ENCODE assay signal across 7 cellular contexts in the genomic region with DNA sequence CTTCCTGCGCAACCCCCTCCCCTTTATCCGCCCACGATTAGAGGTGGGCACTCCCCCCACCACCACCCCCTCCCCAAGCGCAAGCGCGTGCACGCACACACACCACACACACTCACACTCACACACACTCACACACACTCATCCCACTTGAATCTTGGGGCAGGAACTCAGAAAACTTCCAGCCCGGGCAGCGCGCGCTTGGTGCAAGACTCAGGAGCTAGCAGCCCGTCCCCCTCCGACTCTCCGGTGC. TPM values are rescaled to one million over a fixed set of nuclear protein-coding genes. Genes with fewer than 3 reads are reported as not detected.
A peak's percentile ranks its signal among the peaks of the same experiment; 100 is the strongest.
DNase-seq lines count a peak whose midpoint lies in the region; ATAC-seq and TF ChIP-seq lines count a peak whose summit lies in the region.

A gene (plus strand): TSS at position 170 of the 250 bp plus-strand sequence. CDS start 788 bp downstream, outside the sequence.

- peaks cover 59% of the 10 kb centered on the region for H3K27me3 Mint-ChIP-seq in activated CD8-positive, alpha-beta T cell treated with anti-CD3 and anti-CD28 coated beads, Interleukin-2, amount 10 ng/mL, durations not matched to agents 7 days and 5 days (ENCODE audit: low read depth)

- TF ChIP-seq CTCF in HFF-Myc (IDR thresholded peaks at IDR 0.05; ENCODE audit: low read depth, low read length, missing control alignments): no peak

- H3K4me1 ChIP-seq in right cardiac atrium (ENCODE audit: control insufficient read depth, insufficient read depth, low read length): no peaks in the 10 kb centered on the region

- no peak for ATAC-seq in activated CD8-positive, alpha-beta T cell treated with anti-CD3 and anti-CD28 coated beads, Interleukin-2, amount 10 ng/mL, durations not matched to agents 7 days and 5 days
- ATAC-seq in right cardiac atrium (no peak), HG03108 (IDR thresholded peaks at IDR 0.05; ENCODE audit: unreplicated experiment) (no peak)

- H3K4me3 Mint-ChIP-seq in activated CD8-positive, alpha-beta T cell treated with anti-CD3 and anti-CD28 coated beads, Interleukin-2, amount 10 ng/mL, durations not matched to agents 7 days and 5 days: peak within 1 kb of the TSS; percentile 56

- POLR2A ChIA-PET in activated CD8-positive, alpha-beta T cell treated with anti-CD3 and anti-CD28 coated beads, Interleukin-2, amount 10 ng/mL, durations not matched to agents 7 days and 5 days (lab: Charles Lee): no interaction called here

- DNase-seq in HFF-Myc (ENCODE audit: extremely low read depth, low read depth) (peak; percentile 73), right cardiac atrium (peak in 2 of 3 donors; percentile 24 to 54), skeletal muscle cell (ENCODE audit: low read depth) (no peak), DMS153 (lab: John Stamatoyannopoulos, UW) (no peak), NCI-H2171 (lab: John Stamatoyannopoulos, UW) (no peak)
- DNase-seq in activated CD8-positive, alpha-beta T cell treated with anti-CD3 and anti-CD28 coated beads, Interleukin-2, amount 10 ng/mL, durations not matched to agents 7 days and 5 days: no peak

- H3K9me3 ChIP-seq in right cardiac atrium (ENCODE audit: control insufficient read depth, low read length): no peaks in the 10 kb centered on the region

- H3K27me3 ChIP-seq in right cardiac atrium (ENCODE audit: control insufficient read depth, insufficient read depth): no peaks in the 10 kb centered on the region

- no peaks in the 10 kb centered on the region for H3K36me3 Mint-ChIP-seq in activated CD8-positive, alpha-beta T cell treated with anti-CD3 and anti-CD28 coated beads, Interleukin-2, amount 10 ng/mL, durations not matched to agents 7 days and 5 days (ENCODE audit: low read depth)

- H3K27ac Mint-ChIP-seq in activated CD8-positive, alpha-beta T cell treated with anti-CD3 and anti-CD28 coated beads, Interleukin-2, amount 10 ng/mL, durations not matched to agents 7 days and 5 days: no peak within 1 kb of the TSS

- H3K27ac ChIP-seq in right cardiac atrium (ENCODE audit: low read length): no peak within 1 kb of the TSS

- WGBS in right cardiac atrium: under 1% methylated on average over 14 of the region's 14 CpGs

- H3K4me3 ChIP-seq in HFF-Myc (replicated peaks; ENCODE audit: low read depth, low read length) (peak within 1 kb of the TSS; percentile 96), right cardiac atrium (ENCODE audit: low read length) (peak within 1 kb of the TSS; percentile 77), skeletal muscle cell (ENCODE audit: low read depth, low read length) (peak within 1 kb of the TSS; percentile 86)

- peaks cover 24% of the 10 kb centered on the region for H3K4me1 Mint-ChIP-seq in activated CD8-positive, alpha-beta T cell treated with anti-CD3 and anti-CD28 coated beads, Interleukin-2, amount 10 ng/mL, durations not matched to agents 7 days and 5 days (ENCODE audit: low read depth)

- CTCF ChIA-PET in activated CD8-positive, alpha-beta T cell treated with anti-CD3 and anti-CD28 coated beads, Interleukin-2, amount 10 ng/mL, durations not matched to agents 7 days and 5 days (lab: Charles Lee): no interaction called here

- intact Hi-C loops in right cardiac atrium (cut with DNase I): no loop called here

- H3K9me3 Mint-ChIP-seq in activated CD8-positive, alpha-beta T cell treated with anti-CD3 and anti-CD28 coated beads, Interleukin-2, amount 10 ng/mL, durations not matched to agents 7 days and 5 days (ENCODE audit: insufficient read depth): no peaks in the 10 kb centered on the region

RNA-seq across cellular contexts. Expression of the gene that starts here (rescaled TPM):
- not detected for total RNA-seq in activated CD8-positive, alpha-beta T cell treated with anti-CD3 and anti-CD28 coated beads, Interleukin-2, amount 10 ng/mL, durations not matched to agents 7 days and 5 days
- not detected for total RNA-seq in right cardiac atrium
- 0.07 TPM for polyA plus RNA-seq in right cardiac atrium

Comparison
In these comparisons a context has a peak if more than half of its experiments do, and no peak if none do; other contexts are left out.
1. Peak in DNase-seq and H3K4me3 ChIP-seq in right cardiac atrium; RNA of the gene not detected or under 1 TPM.